1 cellular context compared by ENCODE assay signal in genomic region chr9:70413798-70414775, GRCh38.
TF ChIP-seq lines count a peak whose summit lies in the region.

TSS of gene KLF9 (minus strand) at chr9:70414657. CDS start at chr9:70413363, 1,294 bp downstream.

TF ChIP-seq in K562, 482 proteins besides CTCF, POLR2A, EP300 and RAD21 (continued from another document and continues in another):
- TF ChIP-seq, protein P1, sequence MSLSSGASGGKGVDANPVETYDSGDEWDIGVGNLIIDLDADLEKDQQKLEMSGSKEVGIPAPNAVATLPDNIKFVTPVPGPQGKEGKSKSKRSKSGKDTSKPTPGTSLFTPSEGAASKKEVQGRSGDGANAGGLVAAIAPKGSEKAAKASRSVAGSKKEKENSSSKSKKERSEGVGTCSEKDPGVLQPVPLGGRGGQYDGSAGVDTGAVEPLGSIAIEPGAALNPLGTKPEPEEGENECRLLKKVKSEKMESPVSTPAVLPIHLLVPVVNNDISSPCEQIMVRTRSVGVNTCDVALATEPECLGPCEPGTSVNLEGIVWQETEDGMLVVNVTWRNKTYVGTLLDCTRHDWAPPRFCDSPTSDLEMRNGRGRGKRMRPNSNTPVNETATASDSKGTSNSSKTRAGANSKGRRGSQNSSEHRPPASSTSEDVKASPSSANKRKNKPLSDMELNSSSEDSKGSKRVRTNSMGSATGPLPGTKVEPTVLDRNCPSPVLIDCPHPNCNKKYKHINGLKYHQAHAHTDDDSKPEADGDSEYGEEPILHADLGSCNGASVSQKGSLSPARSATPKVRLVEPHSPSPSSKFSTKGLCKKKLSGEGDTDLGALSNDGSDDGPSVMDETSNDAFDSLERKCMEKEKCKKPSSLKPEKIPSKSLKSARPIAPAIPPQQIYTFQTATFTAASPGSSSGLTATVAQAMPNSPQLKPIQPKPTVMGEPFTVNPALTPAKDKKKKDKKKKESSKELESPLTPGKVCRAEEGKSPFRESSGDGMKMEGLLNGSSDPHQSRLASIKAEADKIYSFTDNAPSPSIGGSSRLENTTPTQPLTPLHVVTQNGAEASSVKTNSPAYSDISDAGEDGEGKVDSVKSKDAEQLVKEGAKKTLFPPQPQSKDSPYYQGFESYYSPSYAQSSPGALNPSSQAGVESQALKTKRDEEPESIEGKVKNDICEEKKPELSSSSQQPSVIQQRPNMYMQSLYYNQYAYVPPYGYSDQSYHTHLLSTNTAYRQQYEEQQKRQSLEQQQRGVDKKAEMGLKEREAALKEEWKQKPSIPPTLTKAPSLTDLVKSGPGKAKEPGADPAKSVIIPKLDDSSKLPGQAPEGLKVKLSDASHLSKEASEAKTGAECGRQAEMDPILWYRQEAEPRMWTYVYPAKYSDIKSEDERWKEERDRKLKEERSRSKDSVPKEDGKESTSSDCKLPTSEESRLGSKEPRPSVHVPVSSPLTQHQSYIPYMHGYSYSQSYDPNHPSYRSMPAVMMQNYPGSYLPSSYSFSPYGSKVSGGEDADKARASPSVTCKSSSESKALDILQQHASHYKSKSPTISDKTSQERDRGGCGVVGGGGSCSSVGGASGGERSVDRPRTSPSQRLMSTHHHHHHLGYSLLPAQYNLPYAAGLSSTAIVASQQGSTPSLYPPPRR (CRISPR knock-in tag; IDR thresholded peaks at IDR 0.05; ENCODE audit: borderline replicate concordance), result no peak
- TF ChIP-seq LCOR (CRISPR knock-in tag; IDR thresholded peaks at IDR 0.05), result peak; percentile 90
- TF ChIP-seq ZNF707 (CRISPR knock-in tag; conservative IDR thresholded peaks at IDR 0.05), result no peak
- no peak for TF ChIP-seq ZNF655 (CRISPR knock-in tag; IDR thresholded peaks at IDR 0.05)
- no peak for TF ChIP-seq ZNF347 (CRISPR knock-in tag; IDR thresholded peaks at IDR 0.05; ENCODE audit: low read depth)
- no peak for TF ChIP-seq THRAP3 (IDR thresholded peaks at IDR 0.05; ENCODE audit: borderline replicate concordance)
- TF ChIP-seq KLF6 (CRISPR knock-in tag; IDR thresholded peaks at IDR 0.05; ENCODE audit: borderline replicate concordance), result no peak
- TF ChIP-seq HMG20B (CRISPR knock-in tag; IDR thresholded peaks at IDR 0.05), result no peak
- peak; percentile 63 for TF ChIP-seq BRD9 (IDR thresholded peaks at IDR 0.05; ENCODE audit: low read depth, partially characterized antibody)
- TF ChIP-seq PHF21A (IDR thresholded peaks at IDR 0.05; ENCODE audit: borderline replicate concordance, low read depth), result peak; percentile 8; the same call in 1 of the 2 replicates
- no peak for TF ChIP-seq POU5F1 (IDR thresholded peaks at IDR 0.05; ENCODE audit: borderline replicate concordance, low read depth, low read length, partially characterized antibody)
- no peak for TF ChIP-seq GMEB1 (CRISPR knock-in tag; IDR thresholded peaks at IDR 0.05)
- TF ChIP-seq TAF15 (IDR thresholded peaks at IDR 0.05; ENCODE audit: low read depth, low read length), result no peak
- TF ChIP-seq POLR2G (IDR thresholded peaks at IDR 0.05; ENCODE audit: low read depth, low read length), result peak; percentile 90
- no peak for TF ChIP-seq E2F3 (CRISPR knock-in tag; IDR thresholded peaks at IDR 0.05)
- TF ChIP-seq PRMT5 (CRISPR knock-in tag; IDR thresholded peaks at IDR 0.05), result no peak
- peak; percentile 91 for TF ChIP-seq FOXM1 (IDR thresholded peaks at IDR 0.05; ENCODE audit: low read depth)
- TF ChIP-seq FOXM1 (CRISPR knock-in tag; IDR thresholded peaks at IDR 0.05; ENCODE audit: low read depth), result peak; percentile 87
- peak; percentile 87 for TF ChIP-seq NR1H2 (CRISPR knock-in tag; IDR thresholded peaks at IDR 0.05)
- no peak for TF ChIP-seq ZNF583 (CRISPR knock-in tag; IDR thresholded peaks at IDR 0.05)
- no peak for TF ChIP-seq HIVEP1 (CRISPR knock-in tag; IDR thresholded peaks at IDR 0.05)
- peak; percentile 54; the same call in 1 of the 2 replicates for TF ChIP-seq MXI1 (IDR thresholded peaks at IDR 0.05; ENCODE audit: low read depth, low read length)
- no peak for TF ChIP-seq ZNF644 (tag; IDR thresholded peaks at IDR 0.05; ENCODE audit: low read depth)
- TF ChIP-seq ZNF561 (CRISPR knock-in tag; conservative IDR thresholded peaks at IDR 0.05), result no peak
- no peak for TF ChIP-seq CREBBP (IDR thresholded peaks at IDR 0.05; ENCODE audit: low read depth, low read length)
- TF ChIP-seq ELF1 (tag; IDR thresholded peaks at IDR 0.05), result peak; percentile 65; the same call in 1 of the 2 replicates
- TF ChIP-seq ZNF184 (CRISPR knock-in tag; IDR thresholded peaks at IDR 0.05), result no peak
- no peak for TF ChIP-seq FIP1L1 (IDR thresholded peaks at IDR 0.05; ENCODE audit: low read depth, low read length, poor library complexity, severe bottlenecking)
- TF ChIP-seq HNRNPLL (IDR thresholded peaks at IDR 0.05; ENCODE audit: low read depth, low read length, poor library complexity, severe bottlenecking), result peak; percentile 60
- no peak for TF ChIP-seq BMI1 (IDR thresholded peaks at IDR 0.05; ENCODE audit: low read length)
- TF ChIP-seq, protein P2, sequence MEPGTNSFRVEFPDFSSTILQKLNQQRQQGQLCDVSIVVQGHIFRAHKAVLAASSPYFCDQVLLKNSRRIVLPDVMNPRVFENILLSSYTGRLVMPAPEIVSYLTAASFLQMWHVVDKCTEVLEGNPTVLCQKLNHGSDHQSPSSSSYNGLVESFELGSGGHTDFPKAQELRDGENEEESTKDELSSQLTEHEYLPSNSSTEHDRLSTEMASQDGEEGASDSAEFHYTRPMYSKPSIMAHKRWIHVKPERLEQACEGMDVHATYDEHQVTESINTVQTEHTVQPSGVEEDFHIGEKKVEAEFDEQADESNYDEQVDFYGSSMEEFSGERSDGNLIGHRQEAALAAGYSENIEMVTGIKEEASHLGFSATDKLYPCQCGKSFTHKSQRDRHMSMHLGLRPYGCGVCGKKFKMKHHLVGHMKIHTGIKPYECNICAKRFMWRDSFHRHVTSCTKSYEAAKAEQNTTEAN (CRISPR knock-in tag; IDR thresholded peaks at IDR 0.05), result 0 out of 2 replicates have a peak, but pooled peaks have one; percentile 38
- no peak for TF ChIP-seq ZNF174 (CRISPR knock-in tag; IDR thresholded peaks at IDR 0.05)
- peak; percentile 45 for TF ChIP-seq HDAC3 (IDR thresholded peaks at IDR 0.05; ENCODE audit: borderline replicate concordance, partially characterized antibody)
- TF ChIP-seq EHMT2 (IDR thresholded peaks at IDR 0.05), result no peak
- TF ChIP-seq MNT (conservative IDR thresholded peaks at IDR 0.05), result peak; percentile 98 to 99
- no peak for TF ChIP-seq ZNF41 (CRISPR knock-in tag; conservative IDR thresholded peaks at IDR 0.05)
- TF ChIP-seq ILK (tag; IDR thresholded peaks at IDR 0.05; ENCODE audit: borderline replicate concordance, low read depth), result no peak
- TF ChIP-seq MEF2D (tag; conservative IDR thresholded peaks at IDR 0.05; ENCODE audit: low read depth), result peak; percentile 64
- TF ChIP-seq IFI16 (CRISPR knock-in tag; IDR thresholded peaks at IDR 0.05), result no peak
- no peak for TF ChIP-seq ZNF274 (IDR thresholded peaks at IDR 0.05; ENCODE audit: borderline replicate concordance, low read depth, low read length)
- no peak for TF ChIP-seq RFX7 (CRISPR knock-in tag; IDR thresholded peaks at IDR 0.05)
- no peak for TF ChIP-seq ZZZ3 (IDR thresholded peaks at IDR 0.05)
- peak; percentile 28; the same call in 1 of the 2 replicates for TF ChIP-seq KAT7 (CRISPR knock-in tag; IDR thresholded peaks at IDR 0.05; ENCODE audit: borderline replicate concordance)
- TF ChIP-seq CREB5 (CRISPR knock-in tag; IDR thresholded peaks at IDR 0.05), result no peak
- TF ChIP-seq CAMTA2 (CRISPR knock-in tag; conservative IDR thresholded peaks at IDR 0.05), result no peak
- no peak for TF ChIP-seq MXD1 (CRISPR knock-in tag; IDR thresholded peaks at IDR 0.05; ENCODE audit: borderline replicate concordance, poor library complexity, severe bottlenecking)
- no peak for TF ChIP-seq ZBTB17 (CRISPR knock-in tag; IDR thresholded peaks at IDR 0.05)
- no peak for TF ChIP-seq SMARCC2 (IDR thresholded peaks at IDR 0.05; ENCODE audit: low read depth)
- TF ChIP-seq CEBPB (tag; IDR thresholded peaks at IDR 0.05), result no peak
- TF ChIP-seq, protein P3, sequence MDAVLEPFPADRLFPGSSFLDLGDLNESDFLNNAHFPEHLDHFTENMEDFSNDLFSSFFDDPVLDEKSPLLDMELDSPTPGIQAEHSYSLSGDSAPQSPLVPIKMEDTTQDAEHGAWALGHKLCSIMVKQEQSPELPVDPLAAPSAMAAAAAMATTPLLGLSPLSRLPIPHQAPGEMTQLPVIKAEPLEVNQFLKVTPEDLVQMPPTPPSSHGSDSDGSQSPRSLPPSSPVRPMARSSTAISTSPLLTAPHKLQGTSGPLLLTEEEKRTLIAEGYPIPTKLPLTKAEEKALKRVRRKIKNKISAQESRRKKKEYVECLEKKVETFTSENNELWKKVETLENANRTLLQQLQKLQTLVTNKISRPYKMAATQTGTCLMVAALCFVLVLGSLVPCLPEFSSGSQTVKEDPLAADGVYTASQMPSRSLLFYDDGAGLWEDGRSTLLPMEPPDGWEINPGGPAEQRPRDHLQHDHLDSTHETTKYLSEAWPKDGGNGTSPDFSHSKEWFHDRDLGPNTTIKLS (IDR thresholded peaks at IDR 0.05; ENCODE audit: borderline replicate concordance, low read depth), result peak; percentile 64; the same call in 1 of the 2 replicates
- TF ChIP-seq CCNT2 (IDR thresholded peaks at IDR 0.05; ENCODE audit: borderline replicate concordance, extremely low read depth, insufficient read length, low read depth, low read length), result peak; percentile 5
- TF ChIP-seq SRSF7 (optimal IDR thresholded peaks at IDR 0.05; ENCODE audit: low read depth, low read length), result no peak
- no peak for TF ChIP-seq NR2F6 (CRISPR knock-in tag; IDR thresholded peaks at IDR 0.05)
- TF ChIP-seq ZNF507 (tag; conservative IDR thresholded peaks at IDR 0.05), result no peak
- TF ChIP-seq POLR3G (IDR thresholded peaks at IDR 0.05; ENCODE audit: extremely low read depth, insufficient read length, insufficient replicate concordance), result no peak
- no peak for TF ChIP-seq ZC3H8 (IDR thresholded peaks at IDR 0.05)
- no peak for TF ChIP-seq MCM2 (IDR thresholded peaks at IDR 0.05; ENCODE audit: low read depth)
- TF ChIP-seq HNRNPK (IDR thresholded peaks at IDR 0.05; ENCODE audit: low read depth, low read length, poor library complexity, severe bottlenecking), result no peak
- no peak for TF ChIP-seq ERF (CRISPR knock-in tag; IDR thresholded peaks at IDR 0.05)
- TF ChIP-seq PCBP2 (IDR thresholded peaks at IDR 0.05; ENCODE audit: low read depth, low read length, poor library complexity, severe bottlenecking), result no peak
